Comparison of ENCODE assay signal across 1 cellular context in genomic region chr1:113802367-113803007, GRCh38.
TF ChIP-seq lines count a peak whose summit lies in the region.

No MANE protein-coding gene starts in this region.

TF ChIP-seq in K562, 482 proteins besides CTCF, POLR2A, EP300 and RAD21 (continues in another document):
- peak in 1 of 2 experiments; percentile 10; a peak in 1 of 4 replicates for TF ChIP-seq RCOR1 (IDR thresholded peaks at IDR 0.05; ENCODE audit: borderline replicate concordance in 1 of 2, low read depth in 2 of 2, low read length in 2 of 2)
- no peak for TF ChIP-seq ZBTB34 (CRISPR knock-in tag; IDR thresholded peaks at IDR 0.05)
- TF ChIP-seq ZKSCAN8 (CRISPR knock-in tag; IDR thresholded peaks at IDR 0.05), result no peak
- peak; percentile 13; the same call in 1 of the 2 replicates for TF ChIP-seq ZEB2 (IDR thresholded peaks at IDR 0.05)
- TF ChIP-seq RHOXF2B (CRISPR knock-in tag; conservative IDR thresholded peaks at IDR 0.05), result no peak
- TF ChIP-seq GTF2F1 (IDR thresholded peaks at IDR 0.05; ENCODE audit: low read depth, low read length), result no peak
- no peak for TF ChIP-seq HEY1 (CRISPR knock-in tag; IDR thresholded peaks at IDR 0.05; ENCODE audit: borderline replicate concordance)
- peak; percentile 54; the same call in 1 of the 2 replicates for TF ChIP-seq EHMT2 (IDR thresholded peaks at IDR 0.05)
- TF ChIP-seq HNRNPLL (IDR thresholded peaks at IDR 0.05; ENCODE audit: low read depth, low read length, poor library complexity, severe bottlenecking), result no peak
- no peak for TF ChIP-seq SMARCE1 (IDR thresholded peaks at IDR 0.05)
- peak; percentile 26; the same call in 1 of the 2 replicates for TF ChIP-seq TCF3 (CRISPR knock-in tag; IDR thresholded peaks at IDR 0.05)
- no peak for TF ChIP-seq HOXB6 (CRISPR knock-in tag; IDR thresholded peaks at IDR 0.05; ENCODE audit: borderline replicate concordance)
- TF ChIP-seq MYC (IDR thresholded peaks at IDR 0.05; ENCODE audit: low read depth, low read length), result no peak
- no peak for TF ChIP-seq MYC (CRISPR knock-in tag; IDR thresholded peaks at IDR 0.05; ENCODE audit: borderline replicate concordance, low read depth)
- no peak for TF ChIP-seq ZNF511 (CRISPR knock-in tag; IDR thresholded peaks at IDR 0.05)
- TF ChIP-seq TEAD4 (IDR thresholded peaks at IDR 0.05; ENCODE audit: low read length), result peak; percentile 62
- no peak for TF ChIP-seq TEAD4 (CRISPR knock-in tag; IDR thresholded peaks at IDR 0.05; ENCODE audit: borderline replicate concordance)
- no peak for TF ChIP-seq ZNF282 (CRISPR knock-in tag; IDR thresholded peaks at IDR 0.05)
- no peak for TF ChIP-seq ZNF280B (CRISPR knock-in tag; IDR thresholded peaks at IDR 0.05)
- no peak for TF ChIP-seq HMGXB4 (CRISPR knock-in tag; IDR thresholded peaks at IDR 0.05)
- TF ChIP-seq POLR3A (IDR thresholded peaks at IDR 0.05; ENCODE audit: borderline replicate concordance, extremely low read depth, insufficient read depth, insufficient read length), result no peak
- no peak for TF ChIP-seq MEF2A (IDR thresholded peaks at IDR 0.05; ENCODE audit: control insufficient read depth, low read depth, low read length)
- TF ChIP-seq ZNF311 (CRISPR knock-in tag; IDR thresholded peaks at IDR 0.05), result no peak
- peak; percentile 57 for TF ChIP-seq CBFA2T2 (conservative IDR thresholded peaks at IDR 0.05)
- no peak for TF ChIP-seq SNIP1 (IDR thresholded peaks at IDR 0.05; ENCODE audit: low read depth)
- no peak for TF ChIP-seq NFATC3 (IDR thresholded peaks at IDR 0.05)
- no peak for TF ChIP-seq ZBTB2 (IDR thresholded peaks at IDR 0.05)
- TF ChIP-seq PCBP2 (IDR thresholded peaks at IDR 0.05; ENCODE audit: low read depth, low read length, poor library complexity, severe bottlenecking), result no peak
- TF ChIP-seq ELF2 (CRISPR knock-in tag; IDR thresholded peaks at IDR 0.05), result no peak
- no peak for TF ChIP-seq PTTG1 (tag; IDR thresholded peaks at IDR 0.05; ENCODE audit: low read depth)
- no peak for TF ChIP-seq ARID4B (CRISPR knock-in tag; IDR thresholded peaks at IDR 0.05)
- peak; percentile 74 for TF ChIP-seq CBFA2T3 (IDR thresholded peaks at IDR 0.05)
- TF ChIP-seq ELF4 (CRISPR knock-in tag; IDR thresholded peaks at IDR 0.05), result no peak
- no peak for TF ChIP-seq ZNF165 (CRISPR knock-in tag; IDR thresholded peaks at IDR 0.05; ENCODE audit: borderline replicate concordance)
- no peak for TF ChIP-seq ZSCAN29 (IDR thresholded peaks at IDR 0.05)
- peak; percentile 49; the same call in 1 of the 2 replicates for TF ChIP-seq ARID1B (IDR thresholded peaks at IDR 0.05)
- no peak for TF ChIP-seq SMAD4 (CRISPR knock-in tag; conservative IDR thresholded peaks at IDR 0.05)
- TF ChIP-seq ZNF75A (CRISPR knock-in tag; IDR thresholded peaks at IDR 0.05), result no peak
- no peak for TF ChIP-seq MTA2 (IDR thresholded peaks at IDR 0.05; ENCODE audit: low read depth)
- TF ChIP-seq RERE (CRISPR knock-in tag; IDR thresholded peaks at IDR 0.05; ENCODE audit: borderline replicate concordance), result no peak
- no peak for TF ChIP-seq MCM2 (IDR thresholded peaks at IDR 0.05; ENCODE audit: low read depth)
- TF ChIP-seq KAT7 (CRISPR knock-in tag; IDR thresholded peaks at IDR 0.05; ENCODE audit: borderline replicate concordance), result no peak
- TF ChIP-seq ZBTB43 (CRISPR knock-in tag; IDR thresholded peaks at IDR 0.05), result no peak
- no peak for TF ChIP-seq ZNF239 (CRISPR knock-in tag; IDR thresholded peaks at IDR 0.05)
- TF ChIP-seq ZNF644 (tag; IDR thresholded peaks at IDR 0.05; ENCODE audit: low read depth), result no peak
- no peak for TF ChIP-seq FOXP4 (CRISPR knock-in tag; IDR thresholded peaks at IDR 0.05; ENCODE audit: borderline replicate concordance)
- no peak for TF ChIP-seq ZNF263 (CRISPR knock-in tag; IDR thresholded peaks at IDR 0.05; ENCODE audit: borderline replicate concordance)
- TF ChIP-seq ARNT (IDR thresholded peaks at IDR 0.05), result peak in 1 of 2 experiments; percentile 64; a peak in 1 of 4 replicates
